20 cellular contexts compared by ENCODE assay signal in the genomic region with DNA sequence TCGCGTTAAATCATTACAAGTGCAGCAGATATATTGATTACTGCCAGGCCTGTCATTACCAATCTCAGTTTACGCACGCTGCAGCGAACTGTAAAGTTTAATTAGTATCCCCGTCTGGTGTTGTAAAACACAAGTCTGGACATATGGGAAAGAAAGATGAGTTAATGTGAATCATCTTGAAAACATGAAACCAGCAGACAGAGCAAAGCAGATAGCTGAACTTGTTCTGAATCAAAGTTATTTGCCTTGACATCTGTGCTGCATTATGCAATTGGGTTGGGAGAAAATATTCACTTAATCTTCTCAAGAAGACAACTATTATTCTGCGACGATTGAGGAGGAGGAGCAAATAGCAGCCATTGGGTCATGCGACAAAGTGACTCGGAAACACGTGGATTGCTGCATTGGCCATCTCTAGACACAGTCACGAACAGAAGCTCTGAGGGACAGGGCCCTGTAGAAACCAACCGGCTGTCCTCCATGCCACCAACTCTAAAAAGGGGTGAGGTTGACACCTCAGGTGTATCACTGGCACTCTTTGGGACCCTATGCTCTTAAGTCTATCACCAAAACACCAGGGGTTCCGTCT.
DNase-seq lines count a peak whose midpoint lies in the region; ATAC-seq and TF ChIP-seq lines count a peak whose summit lies in the region.
"Had no signal": no experiment of that assay in that cellular context is flagged by ENCODE, and none has a peak within 500 bp of the region (broad histone marks: within the 10 kb centered on the region; RNA-seq: fewer than 3 reads in every experiment).

No MANE protein-coding gene starts in this region.

- ATAC-seq in memory B cell (ENCODE audit: low read depth) = no peak
- ATAC-seq: activated CD8-positive, alpha-beta memory T cell treated with anti-CD3 and anti-CD28 coated beads, Interleukin-2, amount 10 ng/mL, durations not matched to agents 7 days and 5 days had no signal

- no peak for TF ChIP-seq POLR2A in suprapubic skin (IDR thresholded peaks at IDR 0.05)

- H3K9me3 Mint-ChIP-seq in memory B cell = no peaks in the 10 kb centered on the region
- H3K9me3 Mint-ChIP-seq in activated CD4-positive, alpha-beta memory T cell treated with anti-CD3 and anti-CD28 coated beads for 36 hours = peaks cover 2% of the 10 kb centered on the region
- H3K9me3 Mint-ChIP-seq: activated naive CD8-positive, alpha-beta T cell treated with anti-CD3 and anti-CD28 coated beads for 36 hours; stimulated activated naive B cell treated with anti-CD40 and anti-IgM and Interleukin-4, amounts not matched to agents 10 μg/mL and 1 μg/mL and 100 μg/mL, for 72 hours had no signal

- H3K27me3 ChIP-seq in suprapubic skin = no peaks in the 10 kb centered on the region
- H3K27me3 ChIP-seq in tibial artery = no peaks in the 10 kb centered on the region

- no peak for TF ChIP-seq EP300 in suprapubic skin (IDR thresholded peaks at IDR 0.05)

- intact Hi-C loops in activated CD4-positive, alpha-beta memory T cell treated with anti-CD3 and anti-CD28 coated beads for 36 hours (cut with micrococcal nuclease) = no loop called here
- intact Hi-C loops in tibial artery (cut with DNase I; ENCODE audit: low total_unique reads) = no loop called here

- H3K4me3 ChIP-seq in choroid plexus epithelial cell (ENCODE audit: low read depth, low read length) (no peak overlapping the region), suprapubic skin (no peak overlapping the region), tibial artery (no peak overlapping the region)
- H3K4me3 ChIP-seq: thoracic aorta had no signal

- CTCF ChIA-PET in activated CD4-positive, alpha-beta memory T cell treated with anti-CD3 and anti-CD28 coated beads for 36 hours (lab: Charles Lee) = no interaction called here

- no peak for TF ChIP-seq CTCF in choroid plexus epithelial cell (conservative IDR thresholded peaks at IDR 0.05; ENCODE audit: low read depth, low read length)
- TF ChIP-seq CTCF in suprapubic skin (IDR thresholded peaks at IDR 0.05) = no peak
- TF ChIP-seq CTCF in tibial artery (IDR thresholded peaks at IDR 0.05) = no peak

- H3K4me1 ChIP-seq in suprapubic skin (peaks cover 3% of the 10 kb centered on the region), tibial artery (no peaks in the 10 kb centered on the region)
- H3K4me1 ChIP-seq: parathyroid adenoma had no signal

- peak overlapping the region; percentile 89 for H3K4me3 Mint-ChIP-seq in memory B cell
- H3K4me3 Mint-ChIP-seq in activated CD4-positive, alpha-beta memory T cell treated with anti-CD3 and anti-CD28 coated beads for 36 hours = no peak overlapping the region
- H3K4me3 Mint-ChIP-seq: activated CD8-positive, alpha-beta memory T cell treated with anti-CD3 and anti-CD28 coated beads, Interleukin-2, amount 10 ng/mL, durations not matched to agents 7 days and 5 days; activated naive CD8-positive, alpha-beta T cell treated with anti-CD3 and anti-CD28 coated beads for 36 hours; CD14-positive monocyte; stimulated activated naive B cell treated with anti-CD40 and anti-IgM and Interleukin-4, amounts not matched to agents 10 μg/mL and 1 μg/mL and 100 μg/mL, for 72 hours had no signal

- H3K27me3 Mint-ChIP-seq in memory B cell = no peaks in the 10 kb centered on the region
- H3K27me3 Mint-ChIP-seq in activated CD4-positive, alpha-beta memory T cell treated with anti-CD3 and anti-CD28 coated beads for 36 hours = no peaks in the 10 kb centered on the region
- H3K27me3 Mint-ChIP-seq: activated naive CD8-positive, alpha-beta T cell treated with anti-CD3 and anti-CD28 coated beads for 36 hours; stimulated activated naive B cell treated with anti-CD40 and anti-IgM and Interleukin-4, amounts not matched to agents 10 μg/mL and 1 μg/mL and 100 μg/mL, for 72 hours had no signal

- H3K36me3 ChIP-seq in suprapubic skin (no peaks in the 10 kb centered on the region), tibial artery (no peaks in the 10 kb centered on the region)
- H3K36me3 ChIP-seq: thoracic aorta had no signal

- WGBS in suprapubic skin = 35% methylated on average over 14 of the region's 14 CpGs

- DNase-seq in DMS 273 treated with DMSO at 0.1 percent for 48 hours (lab: John Stamatoyannopoulos, UW) = peak; percentile 33
- DNase-seq in NCI-H2171 (lab: John Stamatoyannopoulos, UW) = peak; percentile 61
- peak; percentile 4 for DNase-seq in choroid plexus epithelial cell (ENCODE audit: low read depth)
- no peak for DNase-seq in memory B cell (ENCODE audit: low spot score in 2 of 2)
- no peak for DNase-seq in activated CD4-positive, alpha-beta memory T cell treated with anti-CD3 and anti-CD28 coated beads for 36 hours
- no peak for DNase-seq in activated naive CD4-positive, alpha-beta T cell treated with Interleukin-2 at 50 U/mL for 16 hours
- no peak for DNase-seq in suprapubic skin (ENCODE audit: low spot score in 2 of 2)
- DNase-seq in tibial artery = no peak
- DNase-seq: activated CD8-positive, alpha-beta memory T cell treated with anti-CD3 and anti-CD28 coated beads, Interleukin-2, amount 10 ng/mL, durations not matched to agents 7 days and 5 days; activated naive CD8-positive, alpha-beta T cell treated with anti-CD3 and anti-CD28 coated beads for 36 hours; GOT3; hypothalamus; islet precursor cell; NCI-H146; NCI-H226; RPMI8226; stimulated activated naive B cell treated with anti-CD40 and anti-IgM and Interleukin-4, amounts not matched to agents 10 μg/mL and 1 μg/mL and 100 μg/mL, for 72 hours had no signal

- no peaks in the 10 kb centered on the region for H3K9me3 ChIP-seq in suprapubic skin
- peaks cover 0 to 7% (median 0%) of the 10 kb centered on the region in 3 donors for H3K9me3 ChIP-seq in tibial artery
- H3K9me3 ChIP-seq: thoracic aorta had no signal

- peaks cover 49% of the 10 kb centered on the region for H3K4me1 Mint-ChIP-seq in memory B cell
- no peaks in the 10 kb centered on the region for H3K4me1 Mint-ChIP-seq in activated CD4-positive, alpha-beta memory T cell treated with anti-CD3 and anti-CD28 coated beads for 36 hours (ENCODE audit: low read depth)
- H3K4me1 Mint-ChIP-seq: activated CD8-positive, alpha-beta memory T cell treated with anti-CD3 and anti-CD28 coated beads, Interleukin-2, amount 10 ng/mL, durations not matched to agents 7 days and 5 days; activated naive CD8-positive, alpha-beta T cell treated with anti-CD3 and anti-CD28 coated beads for 36 hours; CD14-positive monocyte had no signal

- POLR2A ChIA-PET in activated CD4-positive, alpha-beta memory T cell treated with anti-CD3 and anti-CD28 coated beads for 36 hours (lab: Charles Lee) = no interaction called here

- H3K27ac ChIP-seq in suprapubic skin = no peak overlapping the region
- H3K27ac ChIP-seq in tibial artery = no peak overlapping the region
- H3K27ac ChIP-seq: parathyroid adenoma, thoracic aorta had no signal

- H3K36me3 Mint-ChIP-seq in memory B cell = peaks cover 5% of the 10 kb centered on the region
- H3K36me3 Mint-ChIP-seq in activated CD4-positive, alpha-beta memory T cell treated with anti-CD3 and anti-CD28 coated beads for 36 hours = no peaks in the 10 kb centered on the region
- H3K36me3 Mint-ChIP-seq: activated CD8-positive, alpha-beta memory T cell treated with anti-CD3 and anti-CD28 coated beads, Interleukin-2, amount 10 ng/mL, durations not matched to agents 7 days and 5 days; activated naive CD8-positive, alpha-beta T cell treated with anti-CD3 and anti-CD28 coated beads for 36 hours; CD14-positive monocyte; stimulated activated naive B cell treated with anti-CD40 and anti-IgM and Interleukin-4, amounts not matched to agents 10 μg/mL and 1 μg/mL and 100 μg/mL, for 72 hours had no signal

- H3K27ac Mint-ChIP-seq in memory B cell = peak overlapping the region; percentile 89
- H3K27ac Mint-ChIP-seq in activated CD4-positive, alpha-beta memory T cell treated with anti-CD3 and anti-CD28 coated beads for 36 hours = no peak overlapping the region
- H3K27ac Mint-ChIP-seq: activated CD8-positive, alpha-beta memory T cell treated with anti-CD3 and anti-CD28 coated beads, Interleukin-2, amount 10 ng/mL, durations not matched to agents 7 days and 5 days; activated naive CD8-positive, alpha-beta T cell treated with anti-CD3 and anti-CD28 coated beads for 36 hours; CD14-positive monocyte; stimulated activated naive B cell treated with anti-CD40 and anti-IgM and Interleukin-4, amounts not matched to agents 10 μg/mL and 1 μg/mL and 100 μg/mL, for 72 hours had no signal

Comparison
In these comparisons a context has a peak if more than half of its experiments do, and no peak if none do; other contexts are left out.
1. DNase-seq: peak in DMS 273 treated with DMSO at 0.1 percent for 48 hours (single experiment), NCI-H2171 (single experiment) and choroid plexus epithelial cell (single experiment); none in memory B cell (0 of 2), activated CD4-positive, alpha-beta memory T cell treated with anti-CD3 and anti-CD28 coated beads for 36 hours (single experiment), activated naive CD4-positive, alpha-beta T cell treated with Interleukin-2 at 50 U/mL for 16 hours (single experiment), suprapubic skin (0 of 2) and tibial artery (0 of 2).